ENCODE assay signal across 10 cellular contexts in genomic region chr15:78454992-78455391, GRCh38. TPM values are rescaled to one million over a fixed set of nuclear protein-coding genes. Genes with fewer than 3 reads are reported as not detected.
A peak's percentile ranks its signal among the peaks of the same experiment; 100 is the strongest.
DNase-seq lines count a peak whose midpoint lies in the region; ATAC-seq and TF ChIP-seq lines count a peak whose summit lies in the region.
"Had no signal": no experiment of that assay in that cellular context is flagged by ENCODE, and none has a peak within 500 bp of the region (broad histone marks: within the 10 kb centered on the region; RNA-seq: fewer than 3 reads in every experiment).

No MANE protein-coding gene starts in this region.

- no peak overlapping the region for H3K4me3 Mint-ChIP-seq in activated naive CD4-positive, alpha-beta T cell treated with anti-CD3 and anti-CD28 coated beads, Interleukin-2, amount 50 U/mL, for 24 hours
- H3K4me3 Mint-ChIP-seq in type B pancreatic cell, result no peak overlapping the region

- TF ChIP-seq POLR2A in gastroesophageal sphincter (IDR thresholded peaks at IDR 0.05), result no peak

- H3K27me3 ChIP-seq in lower lobe of right lung (ENCODE audit: low read depth) (no peaks in the 10 kb centered on the region), gastroesophageal sphincter (no peaks in the 10 kb centered on the region)

- H3K36me3 ChIP-seq in lower lobe of right lung (no peaks in the 10 kb centered on the region), gastroesophageal sphincter (no peaks in the 10 kb centered on the region)

- peaks cover 84% of the 10 kb centered on the region for H3K4me1 Mint-ChIP-seq in activated naive CD4-positive, alpha-beta T cell treated with anti-CD3 and anti-CD28 coated beads, Interleukin-2, amount 50 U/mL, for 24 hours
- peaks cover 55% of the 10 kb centered on the region for H3K4me1 Mint-ChIP-seq in type B pancreatic cell (ENCODE audit: unreplicated experiment)

- DNase-seq in activated naive CD4-positive, alpha-beta T cell (lab: John Stamatoyannopoulos, UW), result no peak
- DNase-seq in SKM-1 treated with dmso at 0.1 percent for 144 hours (lab: John Stamatoyannopoulos, UW; ENCODE audit: unreplicated experiment) (peak; percentile 90), lower lobe of right lung (no peak), type B pancreatic cell (ENCODE audit: extremely low spot score, unreplicated experiment) (no peak), omental fat pad (ENCODE audit: low spot score) (no peak)
- DNase-seq: activated CD8-positive, alpha-beta memory T cell treated with anti-CD3 and anti-CD28 coated beads for 24 hours had no signal

- no peak overlapping the region for H3K27ac ChIP-seq in lower lobe of right lung
- no peak overlapping the region for H3K27ac ChIP-seq in gastroesophageal sphincter
- H3K27ac ChIP-seq: RWPE1 had no signal

- no peaks in the 10 kb centered on the region for H3K9me3 Mint-ChIP-seq in activated naive CD4-positive, alpha-beta T cell treated with anti-CD3 and anti-CD28 coated beads, Interleukin-2, amount 50 U/mL, for 24 hours
- H3K9me3 Mint-ChIP-seq in type B pancreatic cell, result no peaks in the 10 kb centered on the region

- 79 to 90% methylated on average over 2 to 5 of the region's 5 CpGs for WGBS in gastroesophageal sphincter (ENCODE audit: low coverage in 1 of 2), 2 donors

- H3K4me3 ChIP-seq in lower lobe of right lung, result no peak overlapping the region
- no peak overlapping the region for H3K4me3 ChIP-seq in gastroesophageal sphincter

- H3K27me3 Mint-ChIP-seq in activated naive CD4-positive, alpha-beta T cell treated with anti-CD3 and anti-CD28 coated beads, Interleukin-2, amount 50 U/mL, for 24 hours, result no peaks in the 10 kb centered on the region
- H3K27me3 Mint-ChIP-seq in type B pancreatic cell, result no peaks in the 10 kb centered on the region

- peak; percentile 72 to 87 for ATAC-seq in lower lobe of right lung
- ATAC-seq in HG03135 (IDR thresholded peaks at IDR 0.05; ENCODE audit: unreplicated experiment), result no peak
- no peak for ATAC-seq in gastroesophageal sphincter
- ATAC-seq in omental fat pad (ENCODE audit: low FRiP score), result no peak

- no peak for TF ChIP-seq EP300 in gastroesophageal sphincter (IDR thresholded peaks at IDR 0.05)

- H3K9me3 ChIP-seq in lower lobe of right lung (no peaks in the 10 kb centered on the region), gastroesophageal sphincter (no peaks in the 10 kb centered on the region)

- TF ChIP-seq CTCF in lower lobe of right lung (IDR thresholded peaks at IDR 0.05), result no peak
- no peak for TF ChIP-seq CTCF in type B pancreatic cell (conservative IDR thresholded peaks at IDR 0.05)
- TF ChIP-seq CTCF in gastroesophageal sphincter (IDR thresholded peaks at IDR 0.05), result no peak
- no peak for TF ChIP-seq CTCF in omental fat pad (IDR thresholded peaks at IDR 0.05)

- H3K36me3 Mint-ChIP-seq in activated naive CD4-positive, alpha-beta T cell treated with anti-CD3 and anti-CD28 coated beads, Interleukin-2, amount 50 U/mL, for 24 hours, result peaks cover 9% of the 10 kb centered on the region
- H3K36me3 Mint-ChIP-seq in type B pancreatic cell, result peaks cover 11% of the 10 kb centered on the region

- intact Hi-C loops in lower lobe of right lung (cut with DNase I), result no loop called here

- H3K4me1 ChIP-seq in lower lobe of right lung (peaks cover 68% of the 10 kb centered on the region), gastroesophageal sphincter (peaks cover 6 to 90% (median 12%) of the 10 kb centered on the region in 3 donors)

- peak overlapping the region; percentile 18 for H3K27ac Mint-ChIP-seq in activated naive CD4-positive, alpha-beta T cell treated with anti-CD3 and anti-CD28 coated beads, Interleukin-2, amount 50 U/mL, for 24 hours
- H3K27ac Mint-ChIP-seq in type B pancreatic cell, result peak overlapping the region; percentile 80

RNA-seq across cellular contexts. Expression of gene IREB2, which starts 17.0 kb away (rescaled TPM):
- total RNA-seq in lower lobe of right lung, result 56.4 TPM
- total RNA-seq in type B pancreatic cell (ENCODE audit: low replicate concordance), result 76.9 and 83.8 TPM in 2 replicates
- 10 to 100 TPM; 16.9 to 33.5 (median 25.9) TPM for total RNA-seq in gastroesophageal sphincter
- 10 to 100 TPM; 24.0 to 46.5 (median 33.2) TPM for total RNA-seq in omental fat pad

RNA-seq across cellular contexts. Expression of gene HYKK, which starts 52.4 kb away (rescaled TPM):
- total RNA-seq in lower lobe of right lung (4.1 TPM), type B pancreatic cell (ENCODE audit: low replicate concordance) (3.3 and 6.8 TPM in 2 replicates), gastroesophageal sphincter (10 to 100 TPM in 1 of 4 donors, 1 to 10 TPM in 3; 4.7 to 13.7 (median 5.7) TPM), omental fat pad (1 to 10 TPM; 3.8 to 8.0 (median 4.8) TPM)

Comparison
In these comparisons a context has a peak if more than half of its experiments do, and no peak if none do; other contexts are left out.
1. ATAC-seq: peak in lower lobe of right lung (2 of 2); none in HG03135 (single experiment), gastroesophageal sphincter (single experiment) and omental fat pad (single experiment).